16 cellular contexts compared by ENCODE assay signal in the genomic region with DNA sequence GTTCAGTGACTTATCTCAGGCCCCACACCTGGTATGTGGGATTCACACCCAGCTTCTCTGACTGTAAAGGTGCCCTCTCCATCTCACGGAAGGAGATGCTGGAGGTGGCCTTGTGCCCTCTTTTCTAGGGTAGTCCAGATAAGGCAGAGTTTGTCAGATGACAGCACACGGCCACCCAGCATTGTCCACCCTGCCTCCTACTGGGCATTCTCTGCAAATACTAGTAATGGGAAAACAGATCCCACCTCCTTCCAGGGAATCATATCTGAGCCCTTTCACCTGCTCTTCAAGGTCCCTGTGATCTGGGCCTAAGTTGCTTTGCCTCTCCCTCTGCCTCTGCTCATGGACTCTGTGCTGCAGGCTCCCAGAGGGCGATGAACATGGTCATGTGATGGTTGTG.
A peak's percentile ranks its signal among the peaks of the same experiment; 100 is the strongest.
DNase-seq lines count a peak whose midpoint lies in the region; ATAC-seq and TF ChIP-seq lines count a peak whose summit lies in the region.
"Had no signal": no experiment of that assay in that cellular context is flagged by ENCODE, and none has a peak within 500 bp of the region (broad histone marks: within the 10 kb centered on the region; RNA-seq: fewer than 3 reads in every experiment).

No MANE protein-coding gene starts in this region.

- no peaks in the 10 kb centered on the region for H3K79me2 ChIP-seq in OCI-LY7 (ENCODE audit: insufficient read depth, low read depth, low read length)

- DNase-seq in natural killer cell (no peak), OCI-LY7 (ENCODE audit: low spot score) (no peak), fibroblast of pulmonary artery (ENCODE audit: low read depth) (no peak)
- DNase-seq in natural killer cell treated with Interleukin-12 subunit alpha and Interleukin-12 subunit beta and Interleukin-15 and Interleukin-18, amount 100 ng/mL, for 72 hours (ENCODE audit: low spot score), result no peak
- no peak for DNase-seq in CD8-positive, alpha-beta memory T cell
- DNase-seq: activated CD8-positive, alpha-beta memory T cell treated with anti-CD3 and anti-CD28 coated beads, Interleukin-2, amount 50 U/mL, for 4 hours; EL; left colon; NCI-H748 treated with DMSO at 0.1 percent for 48 hours; stimulated activated CD4-positive, alpha-beta T cell treated with anti-CD3 and anti-CD28 coated beads, Interleukin-12 subunit alpha, Interleukin-12 subunit beta, amount 100 ng/mL, for 4 hours; trophoblast cell had no signal

- H3K4me1 ChIP-seq in OCI-LY7 (ENCODE audit: insufficient read depth, low read length, poor library complexity, severe bottlenecking), result no peaks in the 10 kb centered on the region
- H3K4me1 ChIP-seq in CD8-positive, alpha-beta memory T cell (ENCODE audit: insufficient read depth, low read length), result no peaks in the 10 kb centered on the region
- H3K4me1 ChIP-seq: SJSA1 had no signal

- H3K4me2 ChIP-seq in OCI-LY7 (ENCODE audit: low read length), result no peak overlapping the region

- no peak overlapping the region for H3K27ac ChIP-seq in OCI-LY7 (ENCODE audit: low read depth, low read length, poor library complexity, severe bottlenecking)
- H3K27ac ChIP-seq in CD8-positive, alpha-beta memory T cell (ENCODE audit: low read depth, low read length), result no peak overlapping the region
- H3K27ac ChIP-seq: SJSA1, VCaP had no signal

- H3K4me1 Mint-ChIP-seq in natural killer cell, result peaks cover 10% of the 10 kb centered on the region in 2 donors
- peaks cover 9 to 11% of the 10 kb centered on the region in 2 donors for H3K4me1 Mint-ChIP-seq in natural killer cell treated with Interleukin-12 subunit alpha and Interleukin-12 subunit beta and Interleukin-15 and Interleukin-18, amount 100 ng/mL, for 72 hours (ENCODE audit: low read depth in 2 of 2)
- H3K4me1 Mint-ChIP-seq in CD8-positive, alpha-beta memory T cell, result peaks cover 5 to 9% (median 8%) of the 10 kb centered on the region in 3 donors

- CTCF ChIA-PET in OCI-LY7 (lab: Charles Lee; ENCODE audit: unreplicated experiment), result no interaction called here
- CTCF ChIA-PET in CD8-positive, alpha-beta memory T cell (lab: Charles Lee), result no interaction called here

- no peaks in the 10 kb centered on the region for H3K9me3 Mint-ChIP-seq in natural killer cell
- no peaks in the 10 kb centered on the region for H3K9me3 Mint-ChIP-seq in natural killer cell treated with Interleukin-12 subunit alpha and Interleukin-12 subunit beta and Interleukin-15 and Interleukin-18, amount 100 ng/mL, for 72 hours
- no peaks in the 10 kb centered on the region for H3K9me3 Mint-ChIP-seq in CD8-positive, alpha-beta memory T cell

- POLR2A ChIA-PET in OCI-LY7 (lab: Charles Lee), result interaction anchor here (0.8 kb wide), 1 partner anchor 48 kb away, joined by 3 read pairs; no protein-coding TSS in a partner anchor
- POLR2A ChIA-PET in CD8-positive, alpha-beta memory T cell (lab: Charles Lee), result no interaction called here

- H3K4me3 ChIP-seq in OCI-LY7 (ENCODE audit: low read depth, low read length, poor library complexity, severe bottlenecking) (no peak overlapping the region), fibroblast of pulmonary artery (replicated peaks; ENCODE audit: low read depth, low read length) (no peak overlapping the region)
- no peak overlapping the region for H3K4me3 ChIP-seq in CD8-positive, alpha-beta memory T cell (ENCODE audit: low read length)
- H3K4me3 ChIP-seq: SJSA1 had no signal

- no peak overlapping the region for H2AFZ ChIP-seq in OCI-LY7 (ENCODE audit: low read length)

- no peaks in the 10 kb centered on the region for H3K27me3 ChIP-seq in CD8-positive, alpha-beta memory T cell (ENCODE audit: insufficient read depth, low read length, poor library complexity, severe bottlenecking)

- H3K27ac Mint-ChIP-seq in natural killer cell, result no peak overlapping the region
- no peak overlapping the region for H3K27ac Mint-ChIP-seq in natural killer cell treated with Interleukin-12 subunit alpha and Interleukin-12 subunit beta and Interleukin-15 and Interleukin-18, amount 100 ng/mL, for 72 hours
- no peak overlapping the region for H3K27ac Mint-ChIP-seq in CD8-positive, alpha-beta memory T cell

- no peak overlapping the region for H3K4me3 Mint-ChIP-seq in natural killer cell
- H3K4me3 Mint-ChIP-seq in natural killer cell treated with Interleukin-12 subunit alpha and Interleukin-12 subunit beta and Interleukin-15 and Interleukin-18, amount 100 ng/mL, for 72 hours, result no peak overlapping the region
- no peak overlapping the region for H3K4me3 Mint-ChIP-seq in CD8-positive, alpha-beta memory T cell

- no peaks in the 10 kb centered on the region for H3K36me3 ChIP-seq in OCI-LY7 (ENCODE audit: insufficient read depth, low read length)
- no peaks in the 10 kb centered on the region for H3K36me3 ChIP-seq in CD8-positive, alpha-beta memory T cell (ENCODE audit: insufficient read depth, low read length)
- H3K36me3 ChIP-seq: SJSA1 had no signal

- H3K9me2 ChIP-seq in OCI-LY7 (ENCODE audit: insufficient read depth, low read length), result no peaks in the 10 kb centered on the region

- H3K9me3 ChIP-seq in OCI-LY7 (ENCODE audit: low read length), result no peaks in the 10 kb centered on the region
- no peaks in the 10 kb centered on the region for H3K9me3 ChIP-seq in CD8-positive, alpha-beta memory T cell (ENCODE audit: low read length)
- H3K9me3 ChIP-seq: SJSA1 had no signal

- no peaks in the 10 kb centered on the region for H4K20me1 ChIP-seq in OCI-LY7 (ENCODE audit: insufficient read depth, low read length)

- peaks cover 0 to 5% of the 10 kb centered on the region in 2 donors for H3K27me3 Mint-ChIP-seq in natural killer cell (ENCODE audit: low read depth in 2 of 2)
- H3K27me3 Mint-ChIP-seq in natural killer cell treated with Interleukin-12 subunit alpha and Interleukin-12 subunit beta and Interleukin-15 and Interleukin-18, amount 100 ng/mL, for 72 hours, result peaks cover 0 to 12% of the 10 kb centered on the region in 2 donors
- H3K27me3 Mint-ChIP-seq in CD8-positive, alpha-beta memory T cell, result no peaks in the 10 kb centered on the region

- H3K36me3 Mint-ChIP-seq in natural killer cell, result no peaks in the 10 kb centered on the region
- H3K36me3 Mint-ChIP-seq in natural killer cell treated with Interleukin-12 subunit alpha and Interleukin-12 subunit beta and Interleukin-15 and Interleukin-18, amount 100 ng/mL, for 72 hours, result no peaks in the 10 kb centered on the region
- no peaks in the 10 kb centered on the region for H3K36me3 Mint-ChIP-seq in CD8-positive, alpha-beta memory T cell

- intact Hi-C loops in natural killer cell (cut with micrococcal nuclease) (no loop called here), OCI-LY7 (cut with micrococcal nuclease; ENCODE audit: unreplicated experiment) (no loop called here)

- no TSS peak for BruUV-seq in OCI-LY7 (replicated peaks; lab: Mats Ljungman, UMichigan)

- TF ChIP-seq CTCF in natural killer cell (IDR thresholded peaks at IDR 0.05) (peak; percentile 19), OCI-LY7 (conservative IDR thresholded peaks at IDR 0.05; ENCODE audit: low read length) (0 out of 2 replicates have a peak, but pooled peaks have one; percentile 34), fibroblast of pulmonary artery (IDR thresholded peaks at IDR 0.05; ENCODE audit: low read length, missing control alignments) (peak; percentile 19)

- ATAC-seq in natural killer cell (peak in 1 of 3 donors; percentile 40), GM19351 (IDR thresholded peaks at IDR 0.05; ENCODE audit: unreplicated experiment) (no peak), GM18519 (IDR thresholded peaks at IDR 0.05; ENCODE audit: low FRiP score, unreplicated experiment) (no peak), GM18517 (IDR thresholded peaks at IDR 0.05; ENCODE audit: unreplicated experiment) (no peak)
- no peak for ATAC-seq in natural killer cell treated with Interleukin-12 subunit alpha and Interleukin-12 subunit beta and Interleukin-15 and Interleukin-18, amount 100 ng/mL, for 72 hours
- ATAC-seq: left colon had no signal
